In genomic region chr6:89708316-89708715, GRCh38 we compare ENCODE assay signal across 1 cellular context.
TF ChIP-seq lines count a peak whose summit lies in the region.

No MANE protein-coding gene starts in this region.

TF ChIP-seq in liver, 16 proteins besides CTCF, POLR2A, EP300 and RAD21 (continued from another document):
- TF ChIP-seq EGR1 (IDR thresholded peaks at IDR 0.05; ENCODE audit: low read depth in 2 of 2): no peak
